ENCODE assay signal across 1 cellular context in the genomic region with DNA sequence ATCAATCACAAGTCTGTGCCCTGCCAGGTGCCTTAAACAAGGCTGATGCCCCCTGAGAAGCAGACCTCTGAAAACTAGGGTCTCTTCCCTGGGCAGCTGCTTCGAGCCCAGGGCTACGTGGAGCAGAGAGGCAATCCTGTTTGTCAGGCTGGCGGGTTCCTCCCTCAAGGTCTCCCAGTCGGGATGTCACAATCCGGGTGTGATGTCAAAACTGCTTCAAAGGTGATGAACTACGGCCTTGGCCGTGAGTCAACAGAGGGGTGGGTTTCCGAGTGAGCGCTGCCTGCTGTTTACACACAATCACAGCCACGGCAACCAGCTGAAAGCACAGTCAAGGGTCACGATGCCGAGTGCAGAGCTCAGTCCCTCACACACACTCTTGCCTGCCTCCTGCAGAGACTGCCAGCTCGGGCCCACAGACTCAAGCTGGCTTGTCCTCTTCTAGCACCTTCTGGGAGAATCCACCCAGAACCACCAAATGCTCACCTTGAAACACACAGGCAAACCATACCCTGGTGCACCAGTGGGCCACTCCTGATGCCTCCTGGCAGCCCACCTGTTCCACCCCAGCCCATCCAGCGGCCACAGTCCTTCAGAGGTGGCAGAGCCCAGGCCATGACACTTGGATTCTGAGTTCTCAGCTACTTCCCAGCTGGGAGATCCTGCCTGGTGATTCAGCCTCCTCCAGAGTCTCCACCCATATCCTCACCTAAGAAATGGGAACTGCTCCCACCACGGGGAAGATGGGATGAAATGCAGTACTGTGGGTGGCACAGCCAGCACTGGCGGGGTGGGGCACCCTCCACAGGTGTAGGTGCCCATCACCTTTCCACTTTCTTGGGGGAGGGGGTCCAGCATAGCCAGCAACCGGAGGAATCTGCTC.
A peak's percentile ranks its signal among the peaks of the same experiment; 100 is the strongest.
TF ChIP-seq lines count a peak whose summit lies in the region.

No MANE protein-coding gene starts in this region.

TF ChIP-seq in liver, 16 proteins besides CTCF, POLR2A, EP300 and RAD21 (continued from another document):
- TF ChIP-seq, protein P1, sequence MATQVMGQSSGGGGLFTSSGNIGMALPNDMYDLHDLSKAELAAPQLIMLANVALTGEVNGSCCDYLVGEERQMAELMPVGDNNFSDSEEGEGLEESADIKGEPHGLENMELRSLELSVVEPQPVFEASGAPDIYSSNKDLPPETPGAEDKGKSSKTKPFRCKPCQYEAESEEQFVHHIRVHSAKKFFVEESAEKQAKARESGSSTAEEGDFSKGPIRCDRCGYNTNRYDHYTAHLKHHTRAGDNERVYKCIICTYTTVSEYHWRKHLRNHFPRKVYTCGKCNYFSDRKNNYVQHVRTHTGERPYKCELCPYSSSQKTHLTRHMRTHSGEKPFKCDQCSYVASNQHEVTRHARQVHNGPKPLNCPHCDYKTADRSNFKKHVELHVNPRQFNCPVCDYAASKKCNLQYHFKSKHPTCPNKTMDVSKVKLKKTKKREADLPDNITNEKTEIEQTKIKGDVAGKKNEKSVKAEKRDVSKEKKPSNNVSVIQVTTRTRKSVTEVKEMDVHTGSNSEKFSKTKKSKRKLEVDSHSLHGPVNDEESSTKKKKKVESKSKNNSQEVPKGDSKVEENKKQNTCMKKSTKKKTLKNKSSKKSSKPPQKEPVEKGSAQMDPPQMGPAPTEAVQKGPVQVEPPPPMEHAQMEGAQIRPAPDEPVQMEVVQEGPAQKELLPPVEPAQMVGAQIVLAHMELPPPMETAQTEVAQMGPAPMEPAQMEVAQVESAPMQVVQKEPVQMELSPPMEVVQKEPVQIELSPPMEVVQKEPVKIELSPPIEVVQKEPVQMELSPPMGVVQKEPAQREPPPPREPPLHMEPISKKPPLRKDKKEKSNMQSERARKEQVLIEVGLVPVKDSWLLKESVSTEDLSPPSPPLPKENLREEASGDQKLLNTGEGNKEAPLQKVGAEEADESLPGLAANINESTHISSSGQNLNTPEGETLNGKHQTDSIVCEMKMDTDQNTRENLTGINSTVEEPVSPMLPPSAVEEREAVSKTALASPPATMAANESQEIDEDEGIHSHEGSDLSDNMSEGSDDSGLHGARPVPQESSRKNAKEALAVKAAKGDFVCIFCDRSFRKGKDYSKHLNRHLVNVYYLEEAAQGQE (IDR thresholded peaks at IDR 0.05) = peak; percentile 87
